1 cellular context compared by ENCODE assay signal in genomic region chr12:74535536-74535935, GRCh38.
TF ChIP-seq lines count a peak whose summit lies in the region.

No MANE protein-coding gene starts in this region.

TF ChIP-seq in GM12878, 131 proteins besides CTCF, POLR2A, EP300 and RAD21 (continued from another document):
- TF ChIP-seq MEF2A (IDR thresholded peaks at IDR 0.05; ENCODE audit: insufficient read depth, low read depth, low read length) (no peak), CHD1 (IDR thresholded peaks at IDR 0.05; ENCODE audit: low read depth, low read length) (no peak), POLR2AphosphoS5 (IDR thresholded peaks at IDR 0.05; ENCODE audit: low read length) (peak; percentile 59; the same call in 1 of the 2 replicates), NFXL1 (IDR thresholded peaks at IDR 0.05; ENCODE audit: borderline replicate concordance) (no peak), PKNOX1 (IDR thresholded peaks at IDR 0.05) (peak; percentile 13; the same call in 1 of the 2 replicates), CHD2 (IDR thresholded peaks at IDR 0.05; ENCODE audit: borderline replicate concordance, low read depth, low read length) (peak; percentile 47; the same call in 1 of the 2 replicates), SPI1 (IDR thresholded peaks at IDR 0.05; ENCODE audit: borderline replicate concordance, insufficient read depth, low read depth, low read length) (peak; percentile 90)
